Comparison of ENCODE assay signal across 1 cellular context in genomic region chr17:66704858-66705257, GRCh38.
A peak's percentile ranks its signal among the peaks of the same experiment; 100 is the strongest.
TF ChIP-seq lines count a peak whose summit lies in the region.

No MANE protein-coding gene starts in this region.

TF ChIP-seq in GM12878, 131 proteins besides CTCF, POLR2A, EP300 and RAD21 (continued from another document and continues in another):
- 0 out of 2 replicates have a peak, but pooled peaks have one; percentile 35 for TF ChIP-seq E2F4 (IDR thresholded peaks at IDR 0.05; ENCODE audit: low read depth, low read length)
- TF ChIP-seq ZBTB33 (IDR thresholded peaks at IDR 0.05), result no peak
- no peak for TF ChIP-seq YY1 (IDR thresholded peaks at IDR 0.05; ENCODE audit: low read depth, low read length)
- no peak for TF ChIP-seq IRF5 (IDR thresholded peaks at IDR 0.05; ENCODE audit: borderline replicate concordance)
- no peak for TF ChIP-seq SMC3 (IDR thresholded peaks at IDR 0.05; ENCODE audit: borderline replicate concordance, low read length)
- no peak for TF ChIP-seq FOXK2 (IDR thresholded peaks at IDR 0.05)
- TF ChIP-seq ZNF687 (IDR thresholded peaks at IDR 0.05), result peak; percentile 49; the same call in 1 of the 2 replicates
- TF ChIP-seq CREM (IDR thresholded peaks at IDR 0.05; ENCODE audit: low read depth), result no peak
- no peak for TF ChIP-seq SUPT20H (IDR thresholded peaks at IDR 0.05; ENCODE audit: borderline replicate concordance, control insufficient read depth, low read depth, low read length)
- TF ChIP-seq ASH2L (IDR thresholded peaks at IDR 0.05; ENCODE audit: borderline replicate concordance, low read depth), result no peak
- TF ChIP-seq MTA2 (IDR thresholded peaks at IDR 0.05; ENCODE audit: low read depth), result peak; percentile 51; the same call in 1 of the 2 replicates
- TF ChIP-seq CHD4 (IDR thresholded peaks at IDR 0.05), result no peak
- TF ChIP-seq FOXM1 (IDR thresholded peaks at IDR 0.05; ENCODE audit: low read depth, low read length), result no peak
- peak; percentile 9; the same call in 1 of the 2 replicates for TF ChIP-seq ZNF592 (IDR thresholded peaks at IDR 0.05)
- no peak for TF ChIP-seq PBX3 (IDR thresholded peaks at IDR 0.05; ENCODE audit: insufficient replicate concordance, low read depth, low read length)
- TF ChIP-seq REST (IDR thresholded peaks at IDR 0.05; ENCODE audit: low read depth, low read length), result no peak
- TF ChIP-seq ELK1 (IDR thresholded peaks at IDR 0.05; ENCODE audit: low read depth, low read length), result no peak
- TF ChIP-seq SMAD1 (IDR thresholded peaks at IDR 0.05; ENCODE audit: low read depth, partially characterized antibody), result no peak
- peak; percentile 98 for TF ChIP-seq BMI1 (IDR thresholded peaks at IDR 0.05; ENCODE audit: borderline replicate concordance)
- TF ChIP-seq CUX1 (IDR thresholded peaks at IDR 0.05; ENCODE audit: insufficient replicate concordance, low read depth, low read length), result peak; percentile 73
- no peak for TF ChIP-seq CBX5 (IDR thresholded peaks at IDR 0.05; ENCODE audit: low read depth)
- TF ChIP-seq MEF2B (IDR thresholded peaks at IDR 0.05; ENCODE audit: partially characterized antibody, poor library complexity, severe bottlenecking), result peak; percentile 65
- TF ChIP-seq GATAD2B (conservative IDR thresholded peaks at IDR 0.05; ENCODE audit: low read depth), result no peak
- TF ChIP-seq ZNF24 (IDR thresholded peaks at IDR 0.05), result no peak
- TF ChIP-seq BCL11A (IDR thresholded peaks at IDR 0.05; ENCODE audit: low read depth, low read length), result no peak
- no peak for TF ChIP-seq MTA3 (IDR thresholded peaks at IDR 0.05; ENCODE audit: borderline replicate concordance, low read length)
